10 cellular contexts compared by ENCODE assay signal in genomic region chr2:61135510-61135909, GRCh38. TPM values are rescaled to one million over a fixed set of nuclear protein-coding genes. Genes with fewer than 3 reads are reported as not detected.
DNase-seq lines count a peak whose midpoint lies in the region; ATAC-seq, FAIRE-seq and TF ChIP-seq lines count a peak whose summit lies in the region.
"Had no signal": no experiment of that assay in that cellular context is flagged by ENCODE, and none has a peak within 500 bp of the region (broad histone marks: within the 10 kb centered on the region; RNA-seq: fewer than 3 reads in every experiment).

No MANE protein-coding gene starts in this region.

- H3K36me3 ChIP-seq in ascending aorta (no peaks in the 10 kb centered on the region), liver (ENCODE audit: control insufficient read depth in 4 of 4, insufficient read depth in 3 of 4, low read depth in 1 of 4, low read length in 3 of 4) (no peaks in the 10 kb centered on the region), colonic mucosa (no peaks in the 10 kb centered on the region)

- no peak overlapping the region for H3K27ac ChIP-seq in ascending aorta
- no peak overlapping the region for H3K27ac ChIP-seq in liver (ENCODE audit: low read depth in 1 of 2, low read length in 2 of 2)
- H3K27ac ChIP-seq in colonic mucosa, result no peak overlapping the region
- H3K27ac ChIP-seq: HL-60 had no signal

- no peak for DNase-seq in D721Med (ENCODE audit: insufficient read length, low spot score)
- peak; percentile 44 for DNase-seq in LHCN-M2 (ENCODE audit: low read depth)
- no peak for DNase-seq in ascending aorta (ENCODE audit: low spot score in 2 of 2)
- DNase-seq in NCI-H187 treated with DMSO at 0.1 percent for 48 hours (lab: John Stamatoyannopoulos, UW), result no peak
- DNase-seq in NCI-H2029 treated with DMSO at 0.1 percent for 48 hours (lab: John Stamatoyannopoulos, UW), result no peak
- no peak for DNase-seq in colonic mucosa

- H3K9me3 ChIP-seq in ascending aorta (no peaks in the 10 kb centered on the region), liver (ENCODE audit: control insufficient read depth in 4 of 4, low read length in 3 of 4) (no peaks in the 10 kb centered on the region), colonic mucosa (no peaks in the 10 kb centered on the region)

- ATAC-seq in HG02571 (IDR thresholded peaks at IDR 0.05; ENCODE audit: unreplicated experiment), result no peak

- H3K4me1 ChIP-seq in ascending aorta, result no peaks in the 10 kb centered on the region
- H3K4me1 ChIP-seq in liver (ENCODE audit: control insufficient read depth in 4 of 4, insufficient read depth in 4 of 4, low read length in 3 of 4), result no peaks in the 10 kb centered on the region
- no peaks in the 10 kb centered on the region for H3K4me1 ChIP-seq in colonic mucosa

- intact Hi-C loops in ascending aorta (cut with DNase I) (no loop called here), colonic mucosa (cut with DNase I) (no loop called here)

- H3K27me3 ChIP-seq in ascending aorta, result no peaks in the 10 kb centered on the region
- no peaks in the 10 kb centered on the region for H3K27me3 ChIP-seq in liver (ENCODE audit: control insufficient read depth in 4 of 4, insufficient read depth in 4 of 4, low read length in 3 of 4)
- H3K27me3 ChIP-seq in colonic mucosa, result no peaks in the 10 kb centered on the region

- H3K9ac ChIP-seq in liver (ENCODE audit: low read depth in 1 of 2, low read length in 2 of 2) (no peak overlapping the region), colonic mucosa (ENCODE audit: low read depth in 2 of 2, low read length in 2 of 2) (no peak overlapping the region)

- H3K4me3 ChIP-seq in ascending aorta (no peak overlapping the region), liver (ENCODE audit: low read depth in 1 of 3, low read length in 3 of 3) (no peak overlapping the region), colonic mucosa (no peak overlapping the region)

- peak; percentile 79 for TF ChIP-seq RAD21 in liver (IDR thresholded peaks at IDR 0.05)

- WGBS in liver, result 26% methylated on average over 3 of the region's 3 CpGs

- TF ChIP-seq CTCF in D721Med (IDR thresholded peaks at IDR 0.05; ENCODE audit: insufficient read depth, missing control alignments) (peak; percentile 63), ascending aorta (IDR thresholded peaks at IDR 0.05) (peak in 2 of 3 experiments; percentile 24 to 49), liver (IDR thresholded peaks at IDR 0.05; ENCODE audit: low read depth, low read length, missing input control) (no peak), colonic mucosa (IDR thresholded peaks at IDR 0.05) (no peak)

- no peak for FAIRE-seq in D721Med (lab: Jason Lieb, UNC)
- FAIRE-seq: endometrium had no signal

TF ChIP-seq in liver, 16 proteins besides CTCF, POLR2A, EP300 and RAD21:
- TF ChIP-seq SP1 (IDR thresholded peaks at IDR 0.05), result no peak
- peak; percentile 18 for TF ChIP-seq MAX (IDR thresholded peaks at IDR 0.05)

RNA-seq across cellular contexts. Expression of gene C2orf74, which starts 26.5 kb away (rescaled TPM):
- total RNA-seq in LHCN-M2 (2014; rRNA removed) (19.7 and 31.6 TPM in 2 replicates), ascending aorta (7.2 TPM), liver (1 to 10 TPM; 3.5 to 3.6 TPM), colonic mucosa (1 to 10 TPM in 1 of 2 donors, under 1 TPM in 1; 0.72 to 2.9 TPM)
- polyA plus RNA-seq in LHCN-M2 (2012), result 25.0 TPM
- polyA plus RNA-seq in liver, result 10 to 100 TPM in 1 of 2 donors, 1 to 10 TPM in 1; 7.6 to 23.3 TPM

Comparison
In these comparisons a context has a peak if more than half of its experiments do, and no peak if none do; other contexts are left out.
1. CTCF ChIP-seq: peak in D721Med (single experiment) and ascending aorta (2 of 3); none in liver (single experiment) and colonic mucosa (single experiment).